ENCODE assay signal across 8 cellular contexts in the genomic region with DNA sequence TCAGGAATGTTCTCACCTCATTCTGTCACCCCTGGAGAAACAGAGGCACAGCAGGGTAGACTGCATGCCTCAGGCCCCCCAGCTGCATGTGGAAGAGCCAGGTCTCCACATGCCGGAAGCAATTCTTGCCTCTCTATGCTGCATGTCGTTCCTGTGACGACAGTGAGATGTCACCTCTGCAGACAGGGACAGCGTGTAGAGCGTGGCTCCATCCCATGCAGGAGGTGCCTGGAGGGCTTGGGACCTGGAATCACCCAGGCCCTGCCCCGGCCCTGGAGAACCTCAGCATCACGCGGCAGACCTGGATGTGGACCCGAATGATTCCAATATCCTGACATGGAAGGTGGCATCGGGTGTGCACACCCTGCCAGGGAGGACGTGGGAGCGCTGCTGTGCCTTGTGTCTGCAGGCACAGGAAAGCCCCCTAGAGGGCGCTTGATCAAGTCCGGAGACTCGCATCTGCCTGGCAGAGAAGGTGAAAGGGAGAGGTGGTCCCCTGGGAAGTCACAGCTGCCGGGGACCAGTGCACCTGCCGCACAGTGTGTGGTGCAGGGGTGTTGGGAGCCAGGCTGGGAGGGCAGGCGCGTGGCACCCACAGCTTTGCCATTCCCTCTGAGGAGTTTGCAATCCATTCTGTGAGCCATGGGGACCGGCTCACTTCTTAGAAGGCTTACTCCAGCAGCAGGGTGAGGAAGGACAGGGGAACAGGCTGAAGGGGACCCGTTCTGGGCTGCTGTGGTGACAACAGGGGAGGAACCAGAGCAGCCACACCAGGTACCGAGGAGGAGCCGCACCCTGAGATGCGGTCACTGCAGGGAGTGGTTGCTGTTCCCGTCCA. TPM values are rescaled to one million over a fixed set of nuclear protein-coding genes. Genes with fewer than 3 reads are reported as not detected.
DNase-seq lines count a peak whose midpoint lies in the region; ATAC-seq and TF ChIP-seq lines count a peak whose summit lies in the region.

No MANE protein-coding gene starts in this region.

- CTCF ChIA-PET in BJ (lab: Yijun Ruan, JAX) = no interaction called here

- 21 to 42% (median 38%) methylated on average over 11 to 25 of the region's 25 CpGs for WGBS in spleen, 5 donors
- WGBS in suprapubic skin = 41% methylated on average over 9 of the region's 25 CpGs

- H3K9me3 ChIP-seq in spleen (no peaks in the 10 kb centered on the region), suprapubic skin (no peaks in the 10 kb centered on the region)

- H3K27me3 ChIP-seq in BJ (ENCODE audit: control insufficient read depth, insufficient read depth, low read length) = no peaks in the 10 kb centered on the region
- H3K27me3 ChIP-seq in spleen (replicated peaks in 1 of 7) = peaks cover 0 to 59% (median 5%) of the 10 kb centered on the region in 7 donors
- peaks cover 50% of the 10 kb centered on the region for H3K27me3 ChIP-seq in suprapubic skin

- no peak overlapping the region for H3K27ac ChIP-seq in spleen
- no peak overlapping the region for H3K27ac ChIP-seq in suprapubic skin

- H3K4me1 ChIP-seq in spleen (no peaks in the 10 kb centered on the region), suprapubic skin (no peaks in the 10 kb centered on the region)

- no peak for DNase-seq in BJ (ENCODE audit: low read depth)
- DNase-seq in NCI-H345 treated with DMSO at 0.1 percent for 48 hours (lab: John Stamatoyannopoulos, UW; ENCODE audit: unreplicated experiment) = peak; percentile 42
- DNase-seq in activated T-cell treated with anti-CD3 and anti-CD28 coated beads for 48 hours (ENCODE audit: low read depth) = peak; percentile 42
- DNase-seq in left cardiac atrium = peak; percentile 44
- DNase-seq in spleen = peak; percentile 81
- no peak for DNase-seq in suprapubic skin (ENCODE audit: low spot score in 2 of 2)

- intact Hi-C loops in left cardiac atrium (cut with DNase I) (no loop called here), spleen (cut with DNase I; ENCODE audit: low total_unique reads) (no loop called here)

- peak; percentile 93 for ATAC-seq in GM18517 (IDR thresholded peaks at IDR 0.05; ENCODE audit: unreplicated experiment)
- ATAC-seq in HG02943 (IDR thresholded peaks at IDR 0.05; ENCODE audit: low read depth, unreplicated experiment) = peak; percentile 78
- peak in 1 of 2 donors; percentile 44 for ATAC-seq in left cardiac atrium

- no peaks in the 10 kb centered on the region for H3K36me3 ChIP-seq in BJ (ENCODE audit: control insufficient read depth, insufficient read depth, low read length)
- no peaks in the 10 kb centered on the region for H3K36me3 ChIP-seq in spleen
- H3K36me3 ChIP-seq in suprapubic skin = no peaks in the 10 kb centered on the region

- TF ChIP-seq POLR2A in spleen (IDR thresholded peaks at IDR 0.05) (no peak), suprapubic skin (IDR thresholded peaks at IDR 0.05) (no peak)

- TF ChIP-seq CTCF in BJ (IDR thresholded peaks at IDR 0.05; ENCODE audit: insufficient read depth, low read depth, low read length) = peak; percentile 54
- TF ChIP-seq CTCF in spleen (IDR thresholded peaks at IDR 0.05 in 8 of 11, conservative IDR thresholded peaks at IDR 0.05 in 3 of 11) = peak in 8 of 11 experiments; percentile 40 to 82 (median 58)
- peak in 1 of 2 donors; percentile 50 for TF ChIP-seq CTCF in suprapubic skin (IDR thresholded peaks at IDR 0.05)

- POLR2A ChIA-PET in BJ (lab: Charles Lee) = no interaction called here

- TF ChIP-seq EP300 in suprapubic skin (IDR thresholded peaks at IDR 0.05) = no peak

- no peak overlapping the region for H3K4me3 ChIP-seq in BJ (ENCODE audit: low read depth, low read length)
- no peak overlapping the region for H3K4me3 ChIP-seq in spleen
- H3K4me3 ChIP-seq in suprapubic skin = no peak overlapping the region

RNA-seq across cellular contexts. Expression of a gene that starts 45.3 kb away (rescaled TPM):
- polyA plus RNA-seq in BJ (2011; rRNA removed) (not detected in 2 replicates), spleen (under 1 TPM in 2 of 3 donors, not detected in 1; 0.03 to 0.04 TPM)
- polyA minus RNA-seq in BJ (2011; rRNA and poly(A)+ RNA removed) = not detected in 2 replicates
- total RNA-seq in left cardiac atrium (under 1 TPM; 0.08 to 0.15 TPM), spleen (not detected), suprapubic skin (under 1 TPM in 3 of 4 donors, not detected in 1; 0.21 to 0.56 (median 0.34) TPM)

Comparison
In these comparisons a context has a peak if more than half of its experiments do, and no peak if none do; other contexts are left out.
1. DNase-seq: peak in NCI-H345 treated with DMSO at 0.1 percent for 48 hours (single experiment), activated T-cell treated with anti-CD3 and anti-CD28 coated beads for 48 hours (single experiment), left cardiac atrium (single experiment) and spleen (single experiment); none in BJ (single experiment) and suprapubic skin (0 of 2).